16 cellular contexts compared by ENCODE assay signal in genomic region chr4:82421796-82422560, GRCh38. TPM values are rescaled to one million over a fixed set of nuclear protein-coding genes. Genes with fewer than 3 reads are reported as not detected.
DNase-seq lines count a peak whose midpoint lies in the region; ATAC-seq and TF ChIP-seq lines count a peak whose summit lies in the region.
"Had no signal": no experiment of that assay in that cellular context is flagged by ENCODE, and none has a peak within 500 bp of the region (broad histone marks: within the 10 kb centered on the region; RNA-seq: fewer than 3 reads in every experiment).

No MANE protein-coding gene starts in this region.

- H3K4me1 Mint-ChIP-seq in activated T-cell treated with anti-CD3 and anti-CD28 coated beads, Interleukin-2, amount 50 U/mL, for 4 hours (ENCODE audit: low read depth) = peaks cover 43% of the 10 kb centered on the region
- H3K4me1 Mint-ChIP-seq in HFFc6 (ENCODE audit: low read depth) = peaks cover 42% of the 10 kb centered on the region
- H3K4me1 Mint-ChIP-seq in activated CD8-positive, alpha-beta T cell treated with anti-CD3 and anti-CD28 coated beads for 36 hours (ENCODE audit: low read depth) = peaks cover 41% of the 10 kb centered on the region

- no peaks in the 10 kb centered on the region for H3K9me3 Mint-ChIP-seq in activated T-cell treated with anti-CD3 and anti-CD28 coated beads, Interleukin-2, amount 50 U/mL, for 4 hours
- peaks cover 6% of the 10 kb centered on the region; the same call in 1 of the 2 replicates for H3K9me3 Mint-ChIP-seq in HFFc6
- H3K9me3 Mint-ChIP-seq in activated CD8-positive, alpha-beta T cell treated with anti-CD3 and anti-CD28 coated beads for 36 hours = no peaks in the 10 kb centered on the region
- H3K9me3 Mint-ChIP-seq: activated naive CD8-positive, alpha-beta T cell treated with anti-CD3 and anti-CD28 coated beads, Interleukin-2, amount 10 ng/mL, durations not matched to agents 7 days and 5 days; IgD-negative memory B cell; natural killer cell had no signal

- ATAC-seq in activated T-cell treated with anti-CD3 and anti-CD28 coated beads, Interleukin-2, amount 50 U/mL, for 4 hours = peak; percentile 33 to 49
- ATAC-seq in activated CD8-positive, alpha-beta T cell treated with anti-CD3 and anti-CD28 coated beads for 36 hours = peak; percentile 24
- peak; percentile 34 for ATAC-seq in mucosa of descending colon
- ATAC-seq: natural killer cell had no signal

- H3K9me3 ChIP-seq in mucosa of descending colon = no peaks in the 10 kb centered on the region
- H3K9me3 ChIP-seq: HAP-1 had no signal

- peaks cover 10% of the 10 kb centered on the region for H3K27me3 Mint-ChIP-seq in activated T-cell treated with anti-CD3 and anti-CD28 coated beads, Interleukin-2, amount 50 U/mL, for 4 hours (ENCODE audit: low read depth)
- peaks cover 4% of the 10 kb centered on the region for H3K27me3 Mint-ChIP-seq in HFFc6 (ENCODE audit: insufficient read depth)
- peaks cover 3% of the 10 kb centered on the region for H3K27me3 Mint-ChIP-seq in activated CD8-positive, alpha-beta T cell treated with anti-CD3 and anti-CD28 coated beads for 36 hours

- H3K4me3 ChIP-seq in mucosa of descending colon = no peak overlapping the region
- H3K4me3 ChIP-seq: HAP-1 had no signal

- intact Hi-C loops in activated CD8-positive, alpha-beta T cell treated with anti-CD3 and anti-CD28 coated beads for 36 hours (cut with micrococcal nuclease) = loop anchor here (2.0 to 10.0 kb wide), 2 partner anchors 47 to 473 kb away; partner anchors contain the start of gene SEC31A
- intact Hi-C loops in mucosa of descending colon (cut with DNase I, micrococcal nuclease) = loop anchor here (10.0 kb wide), 1 partner anchor 47 kb away; the partner anchor contains the start of gene HNRNPD (in 2 of the 2)

- CTCF ChIA-PET in activated CD8-positive, alpha-beta T cell treated with anti-CD3 and anti-CD28 coated beads for 36 hours (lab: Charles Lee) = interaction anchor here (1.5 kb wide), 1 partner anchor 56 kb away, joined by 4 read pairs; no protein-coding TSS in a partner anchor

- peaks cover 10% of the 10 kb centered on the region for H3K4me1 ChIP-seq in mucosa of descending colon (ENCODE audit: low read depth)

- POLR2A ChIA-PET in activated CD8-positive, alpha-beta T cell treated with anti-CD3 and anti-CD28 coated beads for 36 hours (lab: Charles Lee) = interaction anchor here (0.6 to 4.6 kb wide), 21 partner anchors 8 to 88 kb away, joined by 3 to 51 read pairs (median 5); partner anchors contain the start of gene HNRNPD

- H3K36me3 ChIP-seq in mucosa of descending colon (ENCODE audit: low read depth) = no peaks in the 10 kb centered on the region

- no peak overlapping the region for H3K4me3 Mint-ChIP-seq in activated T-cell treated with anti-CD3 and anti-CD28 coated beads, Interleukin-2, amount 50 U/mL, for 4 hours
- no peak overlapping the region for H3K4me3 Mint-ChIP-seq in HFFc6
- no peak overlapping the region for H3K4me3 Mint-ChIP-seq in activated CD8-positive, alpha-beta T cell treated with anti-CD3 and anti-CD28 coated beads for 36 hours
- H3K4me3 Mint-ChIP-seq: activated naive CD8-positive, alpha-beta T cell treated with anti-CD3 and anti-CD28 coated beads, Interleukin-2, amount 10 ng/mL, durations not matched to agents 7 days and 5 days; natural killer cell had no signal

- no peak for DNase-seq in activated T-cell treated with anti-CD3 and anti-CD28 coated beads, Interleukin-2, amount 50 U/mL, for 4 hours
- DNase-seq in activated T-cell treated with anti-CD3 and anti-CD28 coated beads for 4 hours (no peak), HFFc6 (no peak), mucosa of descending colon (no peak), GM19238 (ENCODE audit: insufficient read length, low spot score) (no peak), NCI-H2081 treated with DMSO at 0.1 percent for 48 hours (lab: John Stamatoyannopoulos, UW) (no peak), hypothalamus (lab: John Stamatoyannopoulos, UW) (no peak)
- peak; percentile 21 for DNase-seq in activated CD8-positive, alpha-beta T cell treated with anti-CD3 and anti-CD28 coated beads for 36 hours
- DNase-seq: activated CD4-positive, alpha-beta T cell treated with anti-CD3 and anti-CD28 coated beads for 4 hours; activated naive CD8-positive, alpha-beta T cell treated with anti-CD3 and anti-CD28 coated beads, Interleukin-2, amount 10 ng/mL, durations not matched to agents 7 days and 5 days; GDM1; natural killer cell; NCI-H2227 treated with DMSO at 0.1 percent for 48 hours; small intestine had no signal

- peaks cover 43% of the 10 kb centered on the region for H3K36me3 Mint-ChIP-seq in activated T-cell treated with anti-CD3 and anti-CD28 coated beads, Interleukin-2, amount 50 U/mL, for 4 hours (ENCODE audit: insufficient read depth)
- H3K36me3 Mint-ChIP-seq in HFFc6 (ENCODE audit: low read depth) = peaks cover 50% of the 10 kb centered on the region
- peaks cover 48% of the 10 kb centered on the region for H3K36me3 Mint-ChIP-seq in activated CD8-positive, alpha-beta T cell treated with anti-CD3 and anti-CD28 coated beads for 36 hours (ENCODE audit: low read depth)

- TF ChIP-seq CTCF in HFFc6 (IDR thresholded peaks at IDR 0.05) = no peak
- no peak for TF ChIP-seq CTCF in activated CD8-positive, alpha-beta T cell treated with anti-CD3 and anti-CD28 coated beads for 36 hours (IDR thresholded peaks at IDR 0.05)
- TF ChIP-seq CTCF in mucosa of descending colon (IDR thresholded peaks at IDR 0.05) = no peak

- H3K27ac Mint-ChIP-seq in HFFc6 = peak overlapping the region; percentile 29
- H3K27ac Mint-ChIP-seq in activated CD8-positive, alpha-beta T cell treated with anti-CD3 and anti-CD28 coated beads for 36 hours = peak overlapping the region; percentile 38
- H3K27ac Mint-ChIP-seq: activated naive CD8-positive, alpha-beta T cell treated with anti-CD3 and anti-CD28 coated beads, Interleukin-2, amount 10 ng/mL, durations not matched to agents 7 days and 5 days had no signal

RNA-seq across cellular contexts. Expression of gene HNRNPDL, which starts 8.3 kb away (rescaled TPM):
- 100 to 1,000 TPM; 682 to 719 (median 695) TPM for total RNA-seq in activated T-cell treated with anti-CD3 and anti-CD28 coated beads, Interleukin-2, amount 50 U/mL, for 4 hours
- total RNA-seq in HFFc6 (2021; fragmentation: NEBNext Ultra II Directional; extraction: Animal tissue kit (Norgen Biotek cat#: 25700)) = 100 to 1,000 TPM; 207 to 297 (median 258) TPM
- 100 to 1,000 TPM; 330 to 339 TPM for total RNA-seq in activated CD8-positive, alpha-beta T cell treated with anti-CD3 and anti-CD28 coated beads for 36 hours
- total RNA-seq in mucosa of descending colon = 100 to 1,000 TPM in 2 of 3 donors, 10 to 100 TPM in 1; 84.1 to 186 (median 107) TPM

RNA-seq across cellular contexts. Expression of gene ENOPH1, which starts 8.4 kb away (rescaled TPM):
- 10 to 100 TPM; 75.3 to 96.4 (median 86.0) TPM for total RNA-seq in activated T-cell treated with anti-CD3 and anti-CD28 coated beads, Interleukin-2, amount 50 U/mL, for 4 hours
- total RNA-seq in HFFc6 (2021; fragmentation: NEBNext Ultra II Directional; extraction: Animal tissue kit (Norgen Biotek cat#: 25700)) = 10 to 100 TPM; 30.5 to 39.8 (median 33.5) TPM
- 10 to 100 TPM; 78.9 to 83.5 TPM for total RNA-seq in activated CD8-positive, alpha-beta T cell treated with anti-CD3 and anti-CD28 coated beads for 36 hours
- total RNA-seq in mucosa of descending colon = 10 to 100 TPM; 15.6 to 22.7 (median 19.9) TPM

RNA-seq across cellular contexts. Expression of gene HNRNPD, which starts 48.2 kb away (rescaled TPM):
- 100 to 1,000 TPM; 447 to 507 (median 468) TPM for total RNA-seq in activated T-cell treated with anti-CD3 and anti-CD28 coated beads, Interleukin-2, amount 50 U/mL, for 4 hours
- total RNA-seq in HFFc6 (2021; fragmentation: NEBNext Ultra II Directional; extraction: Animal tissue kit (Norgen Biotek cat#: 25700)) = 100 to 1,000 TPM; 149 to 284 (median 243) TPM
- total RNA-seq in activated CD8-positive, alpha-beta T cell treated with anti-CD3 and anti-CD28 coated beads for 36 hours = 100 to 1,000 TPM; 384 to 403 TPM
- total RNA-seq in mucosa of descending colon = 100 to 1,000 TPM; 120 to 176 (median 172) TPM
